Comparison of ENCODE assay signal across 10 cellular contexts in genomic region chr4:139528377-139529005, GRCh38. TPM values are rescaled to one million over a fixed set of nuclear protein-coding genes. Genes with fewer than 3 reads are reported as not detected.
DNase-seq lines count a peak whose midpoint lies in the region; ATAC-seq and TF ChIP-seq lines count a peak whose summit lies in the region.
"Had no signal": no experiment of that assay in that cellular context is flagged by ENCODE, and none has a peak within 500 bp of the region (broad histone marks: within the 10 kb centered on the region; RNA-seq: fewer than 3 reads in every experiment).

No MANE protein-coding gene starts in this region.

- TF ChIP-seq POLR2A in right lobe of liver (IDR thresholded peaks at IDR 0.05), result no peak

- intact Hi-C loops in right lobe of liver (cut with DNase I) (no loop called here), Calu3 (cut with micrococcal nuclease; ENCODE audit: unreplicated experiment) (no loop called here)

- no peaks in the 10 kb centered on the region for H3K4me1 Mint-ChIP-seq in Calu3 (ENCODE audit: low read depth, unreplicated experiment)

- no peaks in the 10 kb centered on the region for H3K9me3 ChIP-seq in right lobe of liver

- DNase-seq in SIG-M5 treated with dmso at 0.1 percent for 504 hours (lab: John Stamatoyannopoulos, UW; ENCODE audit: unreplicated experiment) (peak; percentile 65), right lobe of liver (no peak), ecto neural progenitor cell (ENCODE audit: low spot score) (no peak), NCI-H345 (lab: John Stamatoyannopoulos, UW) (no peak), Calu3 (no peak), NCI-H526 (lab: John Stamatoyannopoulos, UW) (no peak)

- H3K4me3 ChIP-seq in right lobe of liver, result no peak overlapping the region

- CTCF ChIA-PET in Calu3 (lab: Charles Lee), result interaction anchor here (0.6 kb wide), 1 partner anchor 144 kb away, joined by 4 read pairs; no protein-coding TSS in a partner anchor

- WGBS in right lobe of liver (ENCODE audit: insufficient coverage, low coverage, low lambda C conversion rate, missing lambda C conversion rate), result 21% methylated on average over 2 of the region's 2 CpGs

- H3K36me3 ChIP-seq in right lobe of liver, result peaks cover 0 to 28% (median 17%) of the 10 kb centered on the region in 4 donors

- no peak overlapping the region for H3K4me3 Mint-ChIP-seq in Calu3 (ENCODE audit: low read depth, unreplicated experiment)
- H3K4me3 Mint-ChIP-seq: memory B cell; T-helper 1 cell treated with Interleukin-12 subunit alpha and Interleukin-12 subunit beta and Interleukin-4 antibody, amounts not matched to agents 30 μg/mL and 1 μg/mL, for 36 hours had no signal

- no peaks in the 10 kb centered on the region for H3K27me3 ChIP-seq in right lobe of liver

- H3K4me1 ChIP-seq in right lobe of liver, result peaks cover 0 to 4% (median 0%) of the 10 kb centered on the region in 4 donors

- H3K27ac ChIP-seq in right lobe of liver, result no peak overlapping the region

- no TSS peak for BruUV-seq in Calu3 (replicated peaks; lab: Mats Ljungman, UMichigan)

- H3K9me3 Mint-ChIP-seq in Calu3 (ENCODE audit: low read depth, unreplicated experiment), result no peaks in the 10 kb centered on the region
- H3K9me3 Mint-ChIP-seq: memory B cell; T-helper 1 cell treated with Interleukin-12 subunit alpha and Interleukin-12 subunit beta and Interleukin-4 antibody, amounts not matched to agents 30 μg/mL and 1 μg/mL, for 36 hours had no signal

- H3K27me3 Mint-ChIP-seq in Calu3 (ENCODE audit: unreplicated experiment), result no peaks in the 10 kb centered on the region
- H3K27me3 Mint-ChIP-seq: memory B cell had no signal

- H3K36me3 Mint-ChIP-seq in Calu3 (ENCODE audit: insufficient read depth, unreplicated experiment), result no peaks in the 10 kb centered on the region

- TF ChIP-seq CTCF in right lobe of liver (IDR thresholded peaks at IDR 0.05) (no peak), Calu3 (IDR thresholded peaks at IDR 0.05; ENCODE audit: unreplicated experiment) (no peak)

- peak; percentile 84 for ATAC-seq in GM18909 (IDR thresholded peaks at IDR 0.05; ENCODE audit: poor library complexity, unreplicated experiment)
- peak; percentile 46 for ATAC-seq in HG02885 (IDR thresholded peaks at IDR 0.05; ENCODE audit: poor library complexity, unreplicated experiment)
- peak; percentile 18 to 51 (median 26) for ATAC-seq in right lobe of liver

- no peak overlapping the region for H3K27ac Mint-ChIP-seq in Calu3 (ENCODE audit: unreplicated experiment)
- H3K27ac Mint-ChIP-seq: memory B cell; T-helper 1 cell treated with Interleukin-12 subunit alpha and Interleukin-12 subunit beta and Interleukin-4 antibody, amounts not matched to agents 30 μg/mL and 1 μg/mL, for 36 hours had no signal

RNA-seq across cellular contexts. Expression of gene SETD7, which starts 27.5 kb away (rescaled TPM):
- total RNA-seq in right lobe of liver (10 to 100 TPM; 31.6 to 53.7 (median 45.4) TPM), Calu3 (2022) (16.2 and 16.4 TPM in 2 replicates)

Comparison
In these comparisons a context has a peak if more than half of its experiments do, and no peak if none do; other contexts are left out.
1. ATAC-seq: peak in every context shown above with its lines; median percentile 84 in GM18909; 46 in HG02885; 26 in right lobe of liver.